In genomic region chr22:39527481-39527961, GRCh38 we compare ENCODE assay signal across 8 cellular contexts. TPM values are rescaled to one million over a fixed set of nuclear protein-coding genes. Genes with fewer than 3 reads are reported as not detected.
DNase-seq lines count a peak whose midpoint lies in the region; ATAC-seq, FAIRE-seq and TF ChIP-seq lines count a peak whose summit lies in the region.

No MANE protein-coding gene starts in this region.

- no peaks in the 10 kb centered on the region for H3K9me3 Mint-ChIP-seq in activated B cell treated with CpG ODN at 0.5 μM for 24 hours

- CTCF ChIA-PET in activated B cell treated with CpG ODN at 0.5 μM for 24 hours (lab: Charles Lee) (interaction anchor here (1.9 to 4.8 kb wide), 3 partner anchors 34 to 209 kb away, joined by 5 to 42 read pairs (median 23); partner anchors contain the start of gene RPL3), HepG2 (lab: Yijun Ruan, JAX; ENCODE audit: low intra/inter-chr PET ratio, low total read pairs) (interaction anchor here (1.2 kb wide), 1 partner anchor 32 kb away, joined by 4 read pairs; no protein-coding TSS in a partner anchor)

- peaks cover 30% of the 10 kb centered on the region for H3K79me2 ChIP-seq in HepG2 (ENCODE audit: insufficient read depth, low read length)

- no peaks in the 10 kb centered on the region for H3K27me3 ChIP-seq in H7 (ENCODE audit: control insufficient read depth, insufficient read depth, low read length)
- no peaks in the 10 kb centered on the region; a peak in 1 of 5 replicates for H3K27me3 ChIP-seq in HepG2 (ENCODE audit: control insufficient read depth in 1 of 2, insufficient read depth in 2 of 2, low read length in 2 of 2)

- H2AFZ ChIP-seq in HepG2 (ENCODE audit: low read length): no peak overlapping the region

- DNase-seq in H7: peak; percentile 61
- DNase-seq in activated B cell treated with CpG ODN at 0.5 μM for 24 hours: no peak
- DNase-seq in HepG2 (ENCODE audit: low spot score): peak; percentile 74
- no peak for DNase-seq in midbrain (lab: John Stamatoyannopoulos, UW)
- DNase-seq in activated gamma-delta T cell (lab: John Stamatoyannopoulos, UW): no peak
- no peak for DNase-seq in hepatic stellate cell (ENCODE audit: low spot score)

- peaks cover 52% of the 10 kb centered on the region for H4K20me1 ChIP-seq in HepG2 (ENCODE audit: insufficient read depth, low read length)

- 17% methylated on average over 3 of the region's 6 CpGs for WGBS in HepG2 (ENCODE audit: low lambda C conversion rate)

- BruUV-seq in HepG2 (replicated peaks; lab: Mats Ljungman, UMichigan): no TSS peak

- H3K36me3 ChIP-seq in H7 (replicated peaks; ENCODE audit: control insufficient read depth, insufficient read depth, low read length): peaks cover 30% of the 10 kb centered on the region
- H3K36me3 ChIP-seq in HepG2 (replicated peaks in 1 of 2; ENCODE audit: control insufficient read depth in 1 of 2, insufficient read depth in 2 of 2, low read length in 2 of 2): peaks cover 13 to 24% of the 10 kb centered on the region in 2 experiments

- peaks cover 91% of the 10 kb centered on the region for H3K4me1 Mint-ChIP-seq in activated B cell treated with CpG ODN at 0.5 μM for 24 hours

- H3K9me3 ChIP-seq in HepG2 (ENCODE audit: low read length): no peaks in the 10 kb centered on the region

- POLR2A ChIA-PET in activated B cell treated with CpG ODN at 0.5 μM for 24 hours (lab: Charles Lee): interaction anchor here (1.5 to 6.6 kb wide), 4 partner anchors 7 to 209 kb away, joined by 4 to 111 read pairs (median 50); partner anchors contain the start of genes ATF4 and RPL3
- POLR2A ChIA-PET in HepG2 (lab: Yijun Ruan, JAX): interaction anchor here (0.6 to 11.2 kb wide), 5 partner anchors 10 to 208 kb away, joined by 3 to 167 read pairs (median 4); partner anchors contain the start of genes MIEF1 and RPL3

- intact Hi-C loops in activated B cell treated with CpG ODN at 0.5 μM for 24 hours (cut with micrococcal nuclease) (no loop called here), HepG2 (cut with micrococcal nuclease; ENCODE audit: unreplicated experiment) (no loop called here)

- H3K4me3 ChIP-seq in H7 (ENCODE audit: insufficient read depth, low read depth, low read length) (no peak overlapping the region), HepG2 (replicated peaks in 1 of 3; ENCODE audit: insufficient read depth in 1 of 3, low read depth in 2 of 3, low read length in 3 of 3) (no peak overlapping the region)

- no peak overlapping the region for H3K9ac ChIP-seq in HepG2 (ENCODE audit: insufficient read depth, low read depth, low read length)

- peak; percentile 30 to 45; a peak in 2 of 4 replicates for TF ChIP-seq POLR2A in HepG2 (IDR thresholded peaks at IDR 0.05; ENCODE audit: insufficient read depth in 1 of 2, low read depth in 2 of 2, low read length in 2 of 2)

- peaks cover 74% of the 10 kb centered on the region for H3K36me3 Mint-ChIP-seq in activated B cell treated with CpG ODN at 0.5 μM for 24 hours (ENCODE audit: low read depth)

- H3K4me1 ChIP-seq in HepG2 (ENCODE audit: insufficient read depth, low read length): peaks cover 84% of the 10 kb centered on the region

- no peaks in the 10 kb centered on the region for H3K27me3 Mint-ChIP-seq in activated B cell treated with CpG ODN at 0.5 μM for 24 hours

- no peak overlapping the region for H3K4me3 Mint-ChIP-seq in activated B cell treated with CpG ODN at 0.5 μM for 24 hours

- peak overlapping the region; percentile 33; the same call in 1 of the 2 replicates for H3K4me2 ChIP-seq in HepG2 (ENCODE audit: low read depth, low read length)

- H3K27ac ChIP-seq in 22Rv1 (peak overlapping the region; percentile 99), HepG2 (ENCODE audit: extremely low read length, insufficient read depth, low read length) (peak overlapping the region; percentile 40)

- no peak for TF ChIP-seq CTCF in 22Rv1 (IDR thresholded peaks at IDR 0.05)
- no peak for TF ChIP-seq CTCF in activated B cell treated with CpG ODN at 0.5 μM for 24 hours (IDR thresholded peaks at IDR 0.05)
- TF ChIP-seq CTCF in HepG2 (CRISPR knock-in tag; IDR thresholded peaks at IDR 0.05): 0 out of 2 replicates have a peak, but pooled peaks have one; percentile 10

- ATAC-seq in activated B cell treated with CpG ODN at 0.5 μM for 24 hours (ENCODE audit: low read depth): no peak
- ATAC-seq in HepG2: peak; percentile 10
- ATAC-seq in GM19324 (IDR thresholded peaks at IDR 0.05; ENCODE audit: low FRiP score, unreplicated experiment): no peak

- peak overlapping the region; percentile 85 for H3K27ac Mint-ChIP-seq in activated B cell treated with CpG ODN at 0.5 μM for 24 hours

- TF ChIP-seq EP300 in HepG2 (IDR thresholded peaks at IDR 0.05; ENCODE audit: low read depth in 2 of 2, low read length in 2 of 2) (no peak), HepG2 (CRISPR knock-in tag; IDR thresholded peaks at IDR 0.05; ENCODE audit: borderline replicate concordance) (no peak)

- peak; percentile 48 for FAIRE-seq in HepG2 (lab: Jason Lieb, UNC)

- TF ChIP-seq RAD21 in HepG2 (CRISPR knock-in tag; IDR thresholded peaks at IDR 0.05): no peak

- in situ Hi-C loops in HepG2 (cut with HindIII; ENCODE audit: extremely low pct_ligation_motif_present, low pct_unique_long_range_greater_than_20kb): no loop called here

RNA-seq across cellular contexts. Expression of gene RPS19BP1, which starts 5.0 kb away (rescaled TPM):
- 154 and 210 TPM in 2 replicates for total RNA-seq in H7 (2014; rRNA removed; shearing (Covaris generic))
- total RNA-seq in activated B cell treated with CpG ODN at 0.5 μM for 24 hours: 67.7 and 79.0 TPM in 2 replicates
- 81.3 and 88.2 TPM in 2 replicates for total RNA-seq in HepG2 (2016; rRNA removed; fragmentation: Illumina TruSeq; extraction: Trizol)
- 128 and 142 TPM in 2 replicates for total RNA-seq in HepG2 (2016; cell fraction: cytosol; rRNA removed; fragmentation: Illumina TruSeq; extraction: Trizol; ENCODE audit: low read depth)
- 77.0 and 92.6 TPM in 2 replicates for total RNA-seq in HepG2 (2016; cell fraction: insoluble cytoplasmic fraction; rRNA removed; fragmentation: Illumina TruSeq; extraction: Trizol)
- total RNA-seq in HepG2 (2016; cell fraction: membrane; rRNA removed; fragmentation: Illumina TruSeq; extraction: Trizol): 138 and 159 TPM in 2 replicates
- 32.9 and 36.8 TPM in 2 replicates for total RNA-seq in HepG2 (2016; cell fraction: nucleus; rRNA removed; fragmentation: Illumina TruSeq; extraction: Trizol)
- polyA plus RNA-seq in HepG2 (2011; rRNA removed): 44.3 and 47.8 TPM in 2 replicates
- polyA plus RNA-seq in HepG2 (2011; cell fraction: cytosol; rRNA removed): 48.9 and 72.7 TPM in 2 replicates
- polyA plus RNA-seq in HepG2 (2011; cell fraction: nucleus; rRNA removed): 39.6 and 43.4 TPM in 2 replicates
- polyA plus RNA-seq in HepG2 (2012): 22.5 and 32.4 TPM in 2 replicates
- 155 and 179 TPM in 2 replicates for polyA plus RNA-seq in HepG2 (2016; cell fraction: cytosol; fragmentation: Illumina TruSeq; extraction: Trizol; ENCODE audit: low read depth)
- polyA plus RNA-seq in HepG2 (2016; cell fraction: insoluble cytoplasmic fraction; fragmentation: Illumina TruSeq; extraction: Trizol; ENCODE audit: low read depth): 84.3 and 101 TPM in 2 replicates
- polyA plus RNA-seq in HepG2 (2016; cell fraction: membrane; fragmentation: Illumina TruSeq; extraction: Trizol; ENCODE audit: low read depth): 130 and 146 TPM in 2 replicates
- polyA plus RNA-seq in HepG2 (2016; cell fraction: nucleus; fragmentation: Illumina TruSeq; extraction: Trizol; ENCODE audit: insufficient read depth, low read depth): 72.3 and 78.7 TPM in 2 replicates
- polyA minus RNA-seq in HepG2 (2011; rRNA and poly(A)+ RNA removed; ENCODE audit: low replicate concordance): 8.8 and 14.5 TPM in 2 replicates
- 7.8 and 8.0 TPM in 2 replicates for polyA minus RNA-seq in HepG2 (2011; cell fraction: cytosol; rRNA and poly(A)+ RNA removed)
- 12.2 and 13.9 TPM in 2 replicates for polyA minus RNA-seq in HepG2 (2011; cell fraction: nucleus; rRNA and poly(A)+ RNA removed)

RNA-seq across cellular contexts. Expression of gene ATF4, which starts 7.2 kb away (rescaled TPM):
- 466 and 503 TPM in 2 replicates for total RNA-seq in H7 (2014; rRNA removed; shearing (Covaris generic))
- total RNA-seq in activated B cell treated with CpG ODN at 0.5 μM for 24 hours (363 and 368 TPM in 2 replicates), HepG2 (2016; rRNA removed; fragmentation: Illumina TruSeq; extraction: Trizol) (442 and 486 TPM in 2 replicates)
- 489 and 519 TPM in 2 replicates for total RNA-seq in HepG2 (2016; cell fraction: cytosol; rRNA removed; fragmentation: Illumina TruSeq; extraction: Trizol; ENCODE audit: low read depth)
- total RNA-seq in HepG2 (2016; cell fraction: insoluble cytoplasmic fraction; rRNA removed; fragmentation: Illumina TruSeq; extraction: Trizol): 409 and 471 TPM in 2 replicates
- total RNA-seq in HepG2 (2016; cell fraction: membrane; rRNA removed; fragmentation: Illumina TruSeq; extraction: Trizol): 1,028 and 1,060 TPM in 2 replicates
- total RNA-seq in HepG2 (2016; cell fraction: nucleus; rRNA removed; fragmentation: Illumina TruSeq; extraction: Trizol): 286 and 328 TPM in 2 replicates
- polyA plus RNA-seq in HepG2 (2011; rRNA removed): 1,157 and 1,297 TPM in 2 replicates
- 1,218 and 1,254 TPM in 2 replicates for polyA plus RNA-seq in HepG2 (2011; cell fraction: cytosol; rRNA removed)
- 1,279 and 1,395 TPM in 2 replicates for polyA plus RNA-seq in HepG2 (2011; cell fraction: nucleus; rRNA removed)
- polyA plus RNA-seq in HepG2 (2012): 465 and 610 TPM in 2 replicates
- 745 and 811 TPM in 2 replicates for polyA plus RNA-seq in HepG2 (2016; cell fraction: cytosol; fragmentation: Illumina TruSeq; extraction: Trizol; ENCODE audit: low read depth)
- polyA plus RNA-seq in HepG2 (2016; cell fraction: insoluble cytoplasmic fraction; fragmentation: Illumina TruSeq; extraction: Trizol; ENCODE audit: low read depth): 563 and 623 TPM in 2 replicates
- 1,265 and 1,282 TPM in 2 replicates for polyA plus RNA-seq in HepG2 (2016; cell fraction: membrane; fragmentation: Illumina TruSeq; extraction: Trizol; ENCODE audit: low read depth)
- 710 and 725 TPM in 2 replicates for polyA plus RNA-seq in HepG2 (2016; cell fraction: nucleus; fragmentation: Illumina TruSeq; extraction: Trizol; ENCODE audit: insufficient read depth, low read depth)
- 242 and 314 TPM in 2 replicates for polyA minus RNA-seq in HepG2 (2011; rRNA and poly(A)+ RNA removed; ENCODE audit: low replicate concordance)
- polyA minus RNA-seq in HepG2 (2011; cell fraction: cytosol; rRNA and poly(A)+ RNA removed): 175 and 193 TPM in 2 replicates
- 213 and 242 TPM in 2 replicates for polyA minus RNA-seq in HepG2 (2011; cell fraction: nucleus; rRNA and poly(A)+ RNA removed)

RNA-seq across cellular contexts. Expression of gene MIEF1, which starts 25.4 kb away (rescaled TPM):
- total RNA-seq in H7 (2014; rRNA removed; shearing (Covaris generic)): 26.4 and 28.3 TPM in 2 replicates
- 38.2 and 41.3 TPM in 2 replicates for total RNA-seq in activated B cell treated with CpG ODN at 0.5 μM for 24 hours
- 34.8 and 41.4 TPM in 2 replicates for total RNA-seq in HepG2 (2016; rRNA removed; fragmentation: Illumina TruSeq; extraction: Trizol)
- total RNA-seq in HepG2 (2016; cell fraction: cytosol; rRNA removed; fragmentation: Illumina TruSeq; extraction: Trizol; ENCODE audit: low read depth): 5.5 and 6.5 TPM in 2 replicates
- total RNA-seq in HepG2 (2016; cell fraction: insoluble cytoplasmic fraction; rRNA removed; fragmentation: Illumina TruSeq; extraction: Trizol): 33.7 and 36.8 TPM in 2 replicates
- 22.9 and 23.9 TPM in 2 replicates for total RNA-seq in HepG2 (2016; cell fraction: membrane; rRNA removed; fragmentation: Illumina TruSeq; extraction: Trizol)
- 26.2 and 27.8 TPM in 2 replicates for total RNA-seq in HepG2 (2016; cell fraction: nucleus; rRNA removed; fragmentation: Illumina TruSeq; extraction: Trizol)
- polyA plus RNA-seq in HepG2 (2011; rRNA removed): 21.7 and 22.3 TPM in 2 replicates
- 19.7 and 20.6 TPM in 2 replicates for polyA plus RNA-seq in HepG2 (2011; cell fraction: cytosol; rRNA removed)
- polyA plus RNA-seq in HepG2 (2011; cell fraction: nucleus; rRNA removed): 24.5 and 25.2 TPM in 2 replicates
- polyA plus RNA-seq in HepG2 (2012): 28.6 and 29.6 TPM in 2 replicates
- 2.6 and 3.1 TPM in 2 replicates for polyA plus RNA-seq in HepG2 (2016; cell fraction: cytosol; fragmentation: Illumina TruSeq; extraction: Trizol; ENCODE audit: low read depth)
- polyA plus RNA-seq in HepG2 (2016; cell fraction: insoluble cytoplasmic fraction; fragmentation: Illumina TruSeq; extraction: Trizol; ENCODE audit: low read depth): 31.2 and 35.5 TPM in 2 replicates
- 11.4 and 11.8 TPM in 2 replicates for polyA plus RNA-seq in HepG2 (2016; cell fraction: membrane; fragmentation: Illumina TruSeq; extraction: Trizol; ENCODE audit: low read depth)
- polyA plus RNA-seq in HepG2 (2016; cell fraction: nucleus; fragmentation: Illumina TruSeq; extraction: Trizol; ENCODE audit: insufficient read depth, low read depth): 32.6 and 32.8 TPM in 2 replicates
- 36.4 and 63.8 TPM in 2 replicates for polyA minus RNA-seq in HepG2 (2011; rRNA and poly(A)+ RNA removed; ENCODE audit: low replicate concordance)
- 19.3 and 21.8 TPM in 2 replicates for polyA minus RNA-seq in HepG2 (2011; cell fraction: cytosol; rRNA and poly(A)+ RNA removed)
- polyA minus RNA-seq in HepG2 (2011; cell fraction: nucleus; rRNA and poly(A)+ RNA removed): 27.2 and 33.9 TPM in 2 replicates

RNA-seq across cellular contexts. Expression of gene CACNA1I, which starts 43.0 kb away (rescaled TPM):
- 0.31 and 0.55 TPM in 2 replicates for total RNA-seq in H7 (2014; rRNA removed; shearing (Covaris generic))
- total RNA-seq in activated B cell treated with CpG ODN at 0.5 μM for 24 hours: not detected in 2 replicates
- not detected in 2 replicates for total RNA-seq in HepG2 (2016; rRNA removed; fragmentation: Illumina TruSeq; extraction: Trizol)
- not detected in 2 replicates for total RNA-seq in HepG2 (2016; cell fraction: cytosol; rRNA removed; fragmentation: Illumina TruSeq; extraction: Trizol; ENCODE audit: low read depth)
- not detected in 2 replicates for total RNA-seq in HepG2 (2016; cell fraction: insoluble cytoplasmic fraction; rRNA removed; fragmentation: Illumina TruSeq; extraction: Trizol)
- total RNA-seq in HepG2 (2016; cell fraction: membrane; rRNA removed; fragmentation: Illumina TruSeq; extraction: Trizol): not detected in 2 replicates
- not detected in 2 replicates for total RNA-seq in HepG2 (2016; cell fraction: nucleus; rRNA removed; fragmentation: Illumina TruSeq; extraction: Trizol)
- polyA plus RNA-seq in HepG2 (2011; rRNA removed): not detected in 2 replicates
- polyA plus RNA-seq in HepG2 (2011; cell fraction: cytosol; rRNA removed): not detected in 2 replicates
- polyA plus RNA-seq in HepG2 (2011; cell fraction: nucleus; rRNA removed): 0.02 TPM in 2 replicates
- polyA plus RNA-seq in HepG2 (2012): 0.03 TPM in 1 of 2 replicates, not detected in the other
- not detected in 2 replicates for polyA plus RNA-seq in HepG2 (2016; cell fraction: cytosol; fragmentation: Illumina TruSeq; extraction: Trizol; ENCODE audit: low read depth)
- not detected in 2 replicates for polyA plus RNA-seq in HepG2 (2016; cell fraction: insoluble cytoplasmic fraction; fragmentation: Illumina TruSeq; extraction: Trizol; ENCODE audit: low read depth)
- not detected in 2 replicates for polyA plus RNA-seq in HepG2 (2016; cell fraction: membrane; fragmentation: Illumina TruSeq; extraction: Trizol; ENCODE audit: low read depth)
- not detected in 2 replicates for polyA plus RNA-seq in HepG2 (2016; cell fraction: nucleus; fragmentation: Illumina TruSeq; extraction: Trizol; ENCODE audit: insufficient read depth, low read depth)
- 0.04 and 0.05 TPM in 2 replicates for polyA minus RNA-seq in HepG2 (2011; rRNA and poly(A)+ RNA removed; ENCODE audit: low replicate concordance)
- polyA minus RNA-seq in HepG2 (2011; cell fraction: cytosol; rRNA and poly(A)+ RNA removed): not detected in 2 replicates
- not detected in 2 replicates for polyA minus RNA-seq in HepG2 (2011; cell fraction: nucleus; rRNA and poly(A)+ RNA removed)

Comparison
In these comparisons a context has a peak if more than half of its experiments do, and no peak if none do; other contexts are left out.
1. DNase-seq: peak in H7 (single experiment) and HepG2 (single experiment); none in activated B cell treated with CpG ODN at 0.5 μM for 24 hours (single experiment), midbrain (single experiment), activated gamma-delta T cell (single experiment) and hepatic stellate cell (single experiment).